1 cellular context compared by ENCODE assay signal in genomic region chr6:106119526-106119925, GRCh38.
TF ChIP-seq lines count a peak whose summit lies in the region.

No MANE protein-coding gene starts in this region.

TF ChIP-seq in K562, 482 proteins besides CTCF, POLR2A, EP300 and RAD21:
- TF ChIP-seq TCF7L2 (IDR thresholded peaks at IDR 0.05; ENCODE audit: low read depth, low read length) (no peak), ETV1 (tag; conservative IDR thresholded peaks at IDR 0.05; ENCODE audit: low read depth) (no peak), NEUROD1 (IDR thresholded peaks at IDR 0.05; ENCODE audit: borderline replicate concordance, low read depth, low read length, partially characterized antibody) (no peak), JUNB (CRISPR knock-in tag; conservative IDR thresholded peaks at IDR 0.05) (no peak), TEAD4 (IDR thresholded peaks at IDR 0.05; ENCODE audit: low read length) (no peak), TEAD4 (CRISPR knock-in tag; IDR thresholded peaks at IDR 0.05; ENCODE audit: borderline replicate concordance) (no peak), ZNF23 (CRISPR knock-in tag; IDR thresholded peaks at IDR 0.05) (no peak), HMG20B (CRISPR knock-in tag; IDR thresholded peaks at IDR 0.05) (no peak), SIN3A (IDR thresholded peaks at IDR 0.05; ENCODE audit: borderline replicate concordance in 2 of 2, control insufficient read depth in 1 of 2, low read depth in 2 of 2, low read length in 2 of 2) (no peak), ZNF133 (CRISPR knock-in tag; IDR thresholded peaks at IDR 0.05) (no peak)
- TF ChIP-seq, protein P1, sequence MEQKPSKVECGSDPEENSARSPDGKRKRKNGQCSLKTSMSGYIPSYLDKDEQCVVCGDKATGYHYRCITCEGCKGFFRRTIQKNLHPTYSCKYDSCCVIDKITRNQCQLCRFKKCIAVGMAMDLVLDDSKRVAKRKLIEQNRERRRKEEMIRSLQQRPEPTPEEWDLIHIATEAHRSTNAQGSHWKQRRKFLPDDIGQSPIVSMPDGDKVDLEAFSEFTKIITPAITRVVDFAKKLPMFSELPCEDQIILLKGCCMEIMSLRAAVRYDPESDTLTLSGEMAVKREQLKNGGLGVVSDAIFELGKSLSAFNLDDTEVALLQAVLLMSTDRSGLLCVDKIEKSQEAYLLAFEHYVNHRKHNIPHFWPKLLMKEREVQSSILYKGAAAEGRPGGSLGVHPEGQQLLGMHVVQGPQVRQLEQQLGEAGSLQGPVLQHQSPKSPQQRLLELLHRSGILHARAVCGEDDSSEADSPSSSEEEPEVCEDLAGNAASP (IDR thresholded peaks at IDR 0.05), result no peak
